ENCODE assay signal across 34 cellular contexts in the genomic region with DNA sequence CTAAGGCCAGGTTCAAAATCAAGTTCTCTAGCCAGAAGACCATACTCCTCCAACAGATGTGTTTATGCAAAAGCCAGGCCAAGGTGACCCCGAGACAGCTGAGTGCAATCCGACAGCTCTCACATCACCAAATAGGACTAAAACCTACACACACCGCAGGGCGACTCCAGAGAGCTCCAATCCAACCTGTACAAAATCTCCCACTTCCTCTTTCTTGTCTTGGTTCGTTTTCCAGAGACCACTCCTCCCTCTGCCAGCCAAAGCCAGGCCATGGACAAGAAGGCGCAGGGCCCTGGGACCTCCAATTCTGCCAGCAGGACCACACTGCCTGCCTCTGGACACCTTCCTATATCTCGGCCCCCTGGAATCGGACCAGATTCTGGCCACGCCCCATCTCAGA.
"Had no signal": no experiment of that assay in that cellular context is flagged by ENCODE, and none has a peak within 500 bp of the region (broad histone marks: within the 10 kb centered on the region; RNA-seq: fewer than 3 reads in every experiment).

No MANE protein-coding gene starts in this region.

- H3K9me3 ChIP-seq: esophagus muscularis mucosa, gastrocnemius medialis, heart left ventricle had no signal

- H3K27ac ChIP-seq: brain microvascular endothelial cell, esophagus muscularis mucosa, foreskin keratinocyte, gastrocnemius medialis, heart left ventricle, WERI-Rb-1 had no signal

- FAIRE-seq: astrocyte, bronchial epithelial cell, colon had no signal

- DNase-seq: activated B cell treated with CpG ODN at 0.5 μM for 24 hours; activated CD4-positive, alpha-beta T cell treated with anti-CD3 and anti-CD28 coated beads for 48 hours; activated CD4-positive, alpha-beta T cell treated with anti-CD3 and anti-CD28 coated beads, Interleukin-2, amount 50 U/mL, for 1 hour; activated CD4-positive, alpha-beta T cell treated with anti-CD3 and anti-CD28 coated beads, Interleukin-2, amount 50 U/mL, for 48 hours; activated CD8-positive, alpha-beta memory T cell treated with anti-CD3 and anti-CD28 coated beads for 24 hours; activated CD8-positive, alpha-beta T cell treated with anti-CD3 and anti-CD28 coated beads for 36 hours; activated effector memory CD4-positive, alpha-beta T cell treated with Interleukin-2 at 50 U/mL for 16 hours; activated gamma-delta T cell treated with Interleukin-2 at 50 U/mL for 16 hours; activated naive CD4-positive, alpha-beta T cell treated with anti-CD3 and anti-CD28 coated beads, Interleukin-2, amount 50 U/mL, for 16 hours; activated naive CD4-positive, alpha-beta T cell treated with Interleukin-2 at 50 U/mL for 16 hours; activated T-cell treated with anti-CD3 and anti-CD28 coated beads, Interleukin-2, amount 50 U/mL, for 4 hours; amniotic stem cell; anterior cingulate cortex; brain microvascular endothelial cell; cortex of kidney; dermis blood vessel endothelial cell; effector CD4-positive, alpha-beta T cell; effector memory CD8-positive, alpha-beta T cell; erythroblast; foreskin keratinocyte; gastrocnemius medialis; glutamatergic neuron; heart left ventricle; T-helper 17 cell; T1000; WERI-Rb-1 had no signal

- H3K27ac Mint-ChIP-seq: activated B cell treated with CpG ODN at 0.5 μM for 24 hours; activated CD8-positive, alpha-beta T cell treated with anti-CD3 and anti-CD28 coated beads for 36 hours; activated naive CD8-positive, alpha-beta T cell; activated T-helper 17 cell treated with anti-CD3 and anti-CD28 coated beads, Interleukin-2, amount 50 U/mL, for 72 hours; effector memory CD8-positive, alpha-beta T cell; T-helper 17 cell; T-helper 2 cell treated with Interferon-gamma antibody and Interleukin-4, amounts not matched to agents 5 μg/mL and 100 μg/mL, for 36 hours had no signal

- H3K4me3 ChIP-seq: esophagus muscularis mucosa, gastrocnemius medialis, heart left ventricle had no signal

- H3K27me3 Mint-ChIP-seq: activated CD8-positive, alpha-beta T cell treated with anti-CD3 and anti-CD28 coated beads for 36 hours; activated naive CD8-positive, alpha-beta T cell; activated T-helper 17 cell treated with anti-CD3 and anti-CD28 coated beads, Interleukin-2, amount 50 U/mL, for 72 hours; effector memory CD8-positive, alpha-beta T cell; T-helper 17 cell had no signal

- H3K4me1 ChIP-seq: esophagus muscularis mucosa, foreskin keratinocyte, gastrocnemius medialis, heart left ventricle had no signal

- H3K4me3 Mint-ChIP-seq: activated B cell treated with CpG ODN at 0.5 μM for 24 hours; activated CD8-positive, alpha-beta T cell treated with anti-CD3 and anti-CD28 coated beads for 36 hours; activated naive CD8-positive, alpha-beta T cell; activated T-cell treated with anti-CD3 and anti-CD28 coated beads, Interleukin-2, amount 50 U/mL, for 4 hours; activated T-helper 17 cell treated with anti-CD3 and anti-CD28 coated beads, Interleukin-2, amount 50 U/mL, for 72 hours; effector memory CD8-positive, alpha-beta T cell; T-helper 17 cell; T-helper 2 cell treated with Interferon-gamma antibody and Interleukin-4, amounts not matched to agents 5 μg/mL and 100 μg/mL, for 36 hours had no signal

- H3K36me3 ChIP-seq: heart left ventricle, WERI-Rb-1 had no signal

- H3K27me3 ChIP-seq: brain microvascular endothelial cell, esophagus muscularis mucosa, gastrocnemius medialis, heart left ventricle had no signal

- H3K4me1 Mint-ChIP-seq: activated B cell treated with CpG ODN at 0.5 μM for 24 hours; activated T-helper 17 cell treated with anti-CD3 and anti-CD28 coated beads, Interleukin-2, amount 50 U/mL, for 72 hours; T-helper 17 cell had no signal

- ATAC-seq: activated CD4-positive, CD25-positive, alpha-beta regulatory T cell treated with anti-CD3 and anti-CD28 coated beads, Interleukin-2, amount 50 U/mL, for 24 hours; activated CD8-positive, alpha-beta T cell treated with anti-CD3 and anti-CD28 coated beads for 36 hours; activated T-cell treated with anti-CD3 and anti-CD28 coated beads, Interleukin-2, amount 50 U/mL, for 4 hours; activated T-helper 17 cell treated with anti-CD3 and anti-CD28 coated beads, Interleukin-2, amount 50 U/mL, for 72 hours; effector memory CD8-positive, alpha-beta T cell; foreskin keratinocyte; gastrocnemius medialis; heart left ventricle; T-helper 17 cell had no signal

- H3K9me3 Mint-ChIP-seq: activated B cell treated with CpG ODN at 0.5 μM for 24 hours; activated CD8-positive, alpha-beta T cell treated with anti-CD3 and anti-CD28 coated beads for 36 hours; activated T-cell treated with anti-CD3 and anti-CD28 coated beads, Interleukin-2, amount 50 U/mL, for 4 hours; activated T-helper 17 cell treated with anti-CD3 and anti-CD28 coated beads, Interleukin-2, amount 50 U/mL, for 72 hours; effector memory CD8-positive, alpha-beta T cell; T-helper 2 cell treated with Interferon-gamma antibody and Interleukin-4, amounts not matched to agents 5 μg/mL and 100 μg/mL, for 36 hours had no signal
